ENCODE assay signal across 40 cellular contexts in the genomic region with DNA sequence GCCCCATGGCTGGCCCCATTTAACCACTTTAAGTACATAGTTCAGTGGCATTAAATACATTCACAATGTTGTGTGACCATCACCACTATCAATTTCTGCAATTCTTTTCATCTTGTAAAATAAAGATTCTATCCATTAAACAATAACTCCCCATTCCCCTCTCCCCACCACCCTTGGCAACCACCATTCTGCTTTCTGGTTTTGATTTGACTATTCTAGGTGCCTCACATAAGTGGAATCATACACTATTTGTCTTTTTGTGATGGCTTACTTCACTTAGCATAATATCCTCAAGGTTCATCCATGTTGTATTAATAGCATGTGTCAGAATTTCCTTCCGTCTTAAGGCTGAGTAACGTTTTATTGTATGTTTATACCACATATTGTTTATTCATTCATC. TPM values are rescaled to one million over a fixed set of nuclear protein-coding genes. Genes with fewer than 3 reads are reported as not detected.
"Had no signal": no experiment of that assay in that cellular context is flagged by ENCODE, and none has a peak within 500 bp of the region (broad histone marks: within the 10 kb centered on the region; RNA-seq: fewer than 3 reads in every experiment).

No MANE protein-coding gene starts in this region.

- H3K9me3 ChIP-seq: ascending aorta, body of pancreas, breast epithelium had no signal

- H3K36me3 ChIP-seq: ascending aorta, brain microvascular endothelial cell, breast epithelium had no signal

- H3K27ac Mint-ChIP-seq: activated B cell treated with CpG ODN at 0.5 μM for 24 hours; activated CD4-positive, alpha-beta memory T cell treated with anti-CD3 and anti-CD28 coated beads for 36 hours; activated CD4-positive, alpha-beta T cell treated with anti-CD3 and anti-CD28 coated beads, Interleukin-2, amount 10 ng/mL, durations not matched to agents 24 days and 14 days; activated CD8-positive, alpha-beta T cell treated with anti-CD3 and anti-CD28 coated beads for 36 hours; activated naive CD4-positive, alpha-beta T cell treated with anti-CD3 and anti-CD28 coated beads, Interleukin-2, amount 10 ng/mL, durations not matched to agents 7 days and 5 days; activated naive CD8-positive, alpha-beta T cell; activated naive CD8-positive, alpha-beta T cell treated with anti-CD3 and anti-CD28 coated beads, Interleukin-2, amount 10 ng/mL, durations not matched to agents 7 days and 5 days; activated naive CD8-positive, alpha-beta T cell treated with anti-CD3 and anti-CD28 coated beads, Interleukin-2, amount 50 U/mL, for 24 hours; activated T-cell treated with anti-CD3 and anti-CD28 coated beads, Interleukin-2, amount 50 U/mL, for 72 hours; activated T-helper 1 cell treated with anti-CD3 and anti-CD28 coated beads, Interleukin-12 subunit alpha, Interleukin-12 subunit beta, Interleukin-2, Interleukin-4 antibody, amounts not matched to agents 30 ng/mL and 10 ng/mL and 1 ng/mL, durations not matched to agents 14 hours and 24 hours and 36 hours; activated T-helper 2 cell treated with anti-CD3 and anti-CD28 coated beads, Interferon-gamma antibody, Interleukin-2, Interleukin-4, amounts not matched to agents 10 μg/mL and 5 μg/mL and 100 μg/mL, durations not matched to agents 14 hours and 24 hours and 36 hours; T-helper 1 cell treated with Interleukin-12 subunit alpha and Interleukin-12 subunit beta and Interleukin-4 antibody, amounts not matched to agents 30 μg/mL and 1 μg/mL, for 36 hours; T-helper 2 cell treated with Interferon-gamma antibody and Interleukin-4, amounts not matched to agents 5 μg/mL and 100 μg/mL, for 36 hours had no signal

- H3K4me1 ChIP-seq: breast epithelium had no signal

- H3K36me3 Mint-ChIP-seq: activated CD4-positive, alpha-beta memory T cell treated with anti-CD3 and anti-CD28 coated beads for 36 hours; activated naive CD4-positive, alpha-beta T cell treated with anti-CD3 and anti-CD28 coated beads, Interleukin-2, amount 10 ng/mL, durations not matched to agents 7 days and 5 days; activated naive CD4-positive, alpha-beta T cell treated with anti-CD3 and anti-CD28 coated beads, Interleukin-2, amount 50 U/mL, for 24 hours; activated naive CD8-positive, alpha-beta T cell; activated naive CD8-positive, alpha-beta T cell treated with anti-CD3 and anti-CD28 coated beads, Interleukin-2, amount 10 ng/mL, durations not matched to agents 7 days and 5 days had no signal

- H3K27ac ChIP-seq: ascending aorta, body of pancreas, brain microvascular endothelial cell, breast epithelium, VCaP had no signal

- H3K27me3 ChIP-seq: ascending aorta, body of pancreas, brain microvascular endothelial cell had no signal

- H3K4me3 ChIP-seq: ascending aorta, body of pancreas, breast epithelium had no signal

- DNase-seq: activated B cell treated with CpG ODN at 0.5 μM for 24 hours; activated CD4-positive, alpha-beta memory T cell treated with anti-CD3 and anti-CD28 coated beads for 36 hours; activated CD4-positive, alpha-beta T cell treated with anti-CD3 and anti-CD28 coated beads, Interleukin-2, amount 10 ng/mL, durations not matched to agents 24 days and 14 days; activated CD4-positive, alpha-beta T cell treated with anti-CD3 and anti-CD28 coated beads, Interleukin-2, amount 50 U/mL, for 1 hour; activated CD4-positive, alpha-beta T cell treated with anti-CD3 and anti-CD28 coated beads, Interleukin-2, amount 50 U/mL, for 4 hours; activated CD4-positive, CD25-positive, alpha-beta regulatory T cell treated with anti-CD3 and anti-CD28 coated beads, Interleukin-2, amount 50 U/mL, for 72 hours; activated CD8-positive, alpha-beta memory T cell treated with anti-CD3 and anti-CD28 coated beads, Interleukin-2, amount 50 U/mL, for 4 hours; activated CD8-positive, alpha-beta T cell treated with anti-CD3 and anti-CD28 coated beads for 36 hours; activated effector memory CD4-positive, alpha-beta T cell treated with Interleukin-2 at 50 U/mL for 16 hours; activated gamma-delta T cell; activated naive CD4-positive, alpha-beta T cell treated with anti-CD3 and anti-CD28 coated beads, Interleukin-2, amount 10 ng/mL, durations not matched to agents 7 days and 5 days; activated naive CD4-positive, alpha-beta T cell treated with Interleukin-2 at 50 U/mL for 16 hours; activated naive CD8-positive, alpha-beta T cell treated with anti-CD3 and anti-CD28 coated beads, Interleukin-2, amount 10 ng/mL, durations not matched to agents 7 days and 5 days; activated naive CD8-positive, alpha-beta T cell treated with anti-CD3 and anti-CD28 coated beads, Interleukin-2, amount 50 U/mL, for 24 hours; activated T-cell treated with anti-CD3 and anti-CD28 coated beads for 4 hours; activated T-cell treated with anti-CD3 and anti-CD28 coated beads, Interleukin-2, amount 50 U/mL, for 1 hour; activated T-cell treated with anti-CD3 and anti-CD28 coated beads, Interleukin-2, amount 50 U/mL, for 4 hours; activated T-cell treated with anti-CD3 and anti-CD28 coated beads, Interleukin-2, amount 50 U/mL, for 72 hours; amygdala; anterior cingulate cortex; body of pancreas; brain microvascular endothelial cell; central memory CD4-positive, alpha-beta T cell; SW 1271; T-helper 1 cell; T-helper 2 cell; T-helper 9 cell had no signal

- H3K9me3 Mint-ChIP-seq: activated CD4-positive, alpha-beta memory T cell treated with anti-CD3 and anti-CD28 coated beads for 36 hours; activated CD4-positive, alpha-beta T cell treated with anti-CD3 and anti-CD28 coated beads, Interleukin-2, amount 10 ng/mL, durations not matched to agents 24 days and 14 days; activated CD8-positive, alpha-beta T cell treated with anti-CD3 and anti-CD28 coated beads for 36 hours; activated naive CD4-positive, alpha-beta T cell treated with anti-CD3 and anti-CD28 coated beads, Interleukin-2, amount 10 ng/mL, durations not matched to agents 7 days and 5 days; activated naive CD4-positive, alpha-beta T cell treated with anti-CD3 and anti-CD28 coated beads, Interleukin-2, amount 50 U/mL, for 24 hours; activated naive CD8-positive, alpha-beta T cell treated with anti-CD3 and anti-CD28 coated beads, Interleukin-2, amount 10 ng/mL, durations not matched to agents 7 days and 5 days; activated naive CD8-positive, alpha-beta T cell treated with anti-CD3 and anti-CD28 coated beads, Interleukin-2, amount 50 U/mL, for 24 hours; activated T-cell treated with anti-CD3 and anti-CD28 coated beads, Interleukin-2, amount 50 U/mL, for 4 hours; activated T-cell treated with anti-CD3 and anti-CD28 coated beads, Interleukin-2, amount 50 U/mL, for 72 hours; activated T-helper 1 cell treated with anti-CD3 and anti-CD28 coated beads, Interleukin-12 subunit alpha, Interleukin-12 subunit beta, Interleukin-2, Interleukin-4 antibody, amounts not matched to agents 30 ng/mL and 10 ng/mL and 1 ng/mL, durations not matched to agents 14 hours and 24 hours and 36 hours; activated T-helper 2 cell treated with anti-CD3 and anti-CD28 coated beads, Interferon-gamma antibody, Interleukin-2, Interleukin-4, amounts not matched to agents 10 μg/mL and 5 μg/mL and 100 μg/mL, durations not matched to agents 14 hours and 24 hours and 36 hours; T-helper 1 cell treated with Interleukin-12 subunit alpha and Interleukin-12 subunit beta and Interleukin-4 antibody, amounts not matched to agents 30 μg/mL and 1 μg/mL, for 36 hours; T-helper 2 cell treated with Interferon-gamma antibody and Interleukin-4, amounts not matched to agents 5 μg/mL and 100 μg/mL, for 36 hours had no signal

- FAIRE-seq: TTC549 had no signal

- ATAC-seq: activated CD8-positive, alpha-beta T cell treated with anti-CD3 and anti-CD28 coated beads for 36 hours; activated naive CD8-positive, alpha-beta T cell treated with anti-CD3 and anti-CD28 coated beads, Interleukin-2, amount 50 U/mL, for 24 hours; activated T-cell treated with anti-CD3 and anti-CD28 coated beads, Interleukin-2, amount 50 U/mL, for 4 hours; activated T-cell treated with anti-CD3 and anti-CD28 coated beads, Interleukin-2, amount 50 U/mL, for 72 hours; body of pancreas had no signal

- H3K4me1 Mint-ChIP-seq: activated naive CD4-positive, alpha-beta T cell treated with anti-CD3 and anti-CD28 coated beads, Interleukin-2, amount 10 ng/mL, durations not matched to agents 7 days and 5 days; activated naive CD4-positive, alpha-beta T cell treated with anti-CD3 and anti-CD28 coated beads, Interleukin-2, amount 50 U/mL, for 24 hours had no signal

- H3K4me3 Mint-ChIP-seq: activated B cell treated with CpG ODN at 0.5 μM for 24 hours; activated CD4-positive, alpha-beta memory T cell treated with anti-CD3 and anti-CD28 coated beads for 36 hours; activated CD4-positive, alpha-beta T cell treated with anti-CD3 and anti-CD28 coated beads, Interleukin-2, amount 10 ng/mL, durations not matched to agents 24 days and 14 days; activated CD8-positive, alpha-beta T cell treated with anti-CD3 and anti-CD28 coated beads for 36 hours; activated naive CD4-positive, alpha-beta T cell treated with anti-CD3 and anti-CD28 coated beads, Interleukin-2, amount 10 ng/mL, durations not matched to agents 7 days and 5 days; activated naive CD4-positive, alpha-beta T cell treated with anti-CD3 and anti-CD28 coated beads, Interleukin-2, amount 50 U/mL, for 24 hours; activated naive CD8-positive, alpha-beta T cell; activated naive CD8-positive, alpha-beta T cell treated with anti-CD3 and anti-CD28 coated beads, Interleukin-2, amount 10 ng/mL, durations not matched to agents 7 days and 5 days; activated naive CD8-positive, alpha-beta T cell treated with anti-CD3 and anti-CD28 coated beads, Interleukin-2, amount 50 U/mL, for 24 hours; activated T-cell treated with anti-CD3 and anti-CD28 coated beads, Interleukin-2, amount 50 U/mL, for 4 hours; activated T-helper 1 cell treated with anti-CD3 and anti-CD28 coated beads, Interleukin-12 subunit alpha, Interleukin-12 subunit beta, Interleukin-2, Interleukin-4 antibody, amounts not matched to agents 30 ng/mL and 10 ng/mL and 1 ng/mL, durations not matched to agents 14 hours and 24 hours and 36 hours; T-helper 1 cell treated with Interleukin-12 subunit alpha and Interleukin-12 subunit beta and Interleukin-4 antibody, amounts not matched to agents 30 μg/mL and 1 μg/mL, for 36 hours; T-helper 2 cell treated with Interferon-gamma antibody and Interleukin-4, amounts not matched to agents 5 μg/mL and 100 μg/mL, for 36 hours had no signal

RNA-seq across cellular contexts. Expression of a gene that starts 32.4 kb away (rescaled TPM):
- total RNA-seq: activated B cell treated with CpG ODN at 0.5 μM for 24 hours; activated CD4-positive, alpha-beta memory T cell treated with anti-CD3 and anti-CD28 coated beads for 36 hours; activated CD4-positive, alpha-beta T cell treated with anti-CD3 and anti-CD28 coated beads, Interleukin-2, amount 10 ng/mL, durations not matched to agents 24 days and 14 days; activated CD8-positive, alpha-beta memory T cell treated with anti-CD3 and anti-CD28 coated beads for 36 hours; activated CD8-positive, alpha-beta T cell treated with anti-CD3 and anti-CD28 coated beads for 36 hours; activated naive CD8-positive, alpha-beta T cell treated with anti-CD3 and anti-CD28 coated beads, Interleukin-2, amount 10 ng/mL, durations not matched to agents 7 days and 5 days; activated T-cell treated with anti-CD3 and anti-CD28 coated beads, Interleukin-2, amount 50 U/mL, for 4 hours; activated T-cell treated with anti-CD3 and anti-CD28 coated beads, Interleukin-2, amount 50 U/mL, for 72 hours; activated T-helper 1 cell treated with anti-CD3 and anti-CD28 coated beads, Interleukin-12 subunit alpha, Interleukin-12 subunit beta, Interleukin-2, Interleukin-4 antibody, amounts not matched to agents 30 ng/mL and 10 ng/mL and 1 ng/mL, durations not matched to agents 14 hours and 24 hours and 36 hours; activated T-helper 2 cell treated with anti-CD3 and anti-CD28 coated beads, Interferon-gamma antibody, Interleukin-2, Interleukin-4, amounts not matched to agents 10 μg/mL and 5 μg/mL and 100 μg/mL, durations not matched to agents 14 hours and 24 hours and 36 hours; ascending aorta; body of pancreas; breast epithelium; cardiac septum had no signal
- polyA plus RNA-seq: adipose tissue had no signal
